9 cellular contexts compared by ENCODE assay signal in genomic region chr4:6372649-6373525, GRCh38.
DNase-seq lines count a peak whose midpoint lies in the region; ATAC-seq and TF ChIP-seq lines count a peak whose summit lies in the region.
"Had no signal": no experiment of that assay in that cellular context is flagged by ENCODE, and none has a peak within 500 bp of the region (broad histone marks: within the 10 kb centered on the region; RNA-seq: fewer than 3 reads in every experiment).

No MANE protein-coding gene starts in this region.

- H3K4me1 Mint-ChIP-seq in T-helper 2 cell treated with Interferon-gamma antibody and Interleukin-4, amounts not matched to agents 5 μg/mL and 100 μg/mL, for 36 hours (ENCODE audit: low read depth) = no peaks in the 10 kb centered on the region

- H3K27me3 ChIP-seq in BE2C = no peaks in the 10 kb centered on the region
- no peaks in the 10 kb centered on the region for H3K27me3 ChIP-seq in right cardiac atrium (ENCODE audit: control insufficient read depth, insufficient read depth)
- H3K27me3 ChIP-seq: neutrophil had no signal

- no peaks in the 10 kb centered on the region for H3K9me3 Mint-ChIP-seq in T-helper 2 cell treated with Interferon-gamma antibody and Interleukin-4, amounts not matched to agents 5 μg/mL and 100 μg/mL, for 36 hours

- H3K4me1 ChIP-seq in BE2C (no peaks in the 10 kb centered on the region), right cardiac atrium (ENCODE audit: control insufficient read depth, insufficient read depth, low read length) (no peaks in the 10 kb centered on the region)

- H3K27ac ChIP-seq in right cardiac atrium (ENCODE audit: low read length) = no peak overlapping the region
- H3K27ac ChIP-seq: neutrophil had no signal

- H3K4me3 ChIP-seq in BE2C (ENCODE audit: low read depth, low read length) (no peak overlapping the region), GM12865 (ENCODE audit: low read depth, low read length) (no peak overlapping the region), right cardiac atrium (ENCODE audit: low read length) (no peak overlapping the region)

- H3K27ac Mint-ChIP-seq in T-helper 2 cell treated with Interferon-gamma antibody and Interleukin-4, amounts not matched to agents 5 μg/mL and 100 μg/mL, for 36 hours = no peak overlapping the region

- H3K36me3 ChIP-seq in BE2C = no peaks in the 10 kb centered on the region
- H3K36me3 ChIP-seq: neutrophil had no signal

- TF ChIP-seq CTCF in BE2C (IDR thresholded peaks at IDR 0.05; ENCODE audit: low read depth, low read length) (no peak), GM12865 (IDR thresholded peaks at IDR 0.05; ENCODE audit: insufficient read depth, low read depth, low read length, missing control alignments) (no peak)

- 82% methylated on average over 14 of the region's 14 CpGs for WGBS in right cardiac atrium

- no peaks in the 10 kb centered on the region for H3K9me3 ChIP-seq in BE2C
- no peaks in the 10 kb centered on the region for H3K9me3 ChIP-seq in right cardiac atrium (ENCODE audit: control insufficient read depth, low read length)
- H3K9me3 ChIP-seq: neutrophil had no signal

- no peak overlapping the region for H3K4me3 Mint-ChIP-seq in T-helper 2 cell treated with Interferon-gamma antibody and Interleukin-4, amounts not matched to agents 5 μg/mL and 100 μg/mL, for 36 hours

- no peaks in the 10 kb centered on the region for H3K27me3 Mint-ChIP-seq in T-helper 2 cell treated with Interferon-gamma antibody and Interleukin-4, amounts not matched to agents 5 μg/mL and 100 μg/mL, for 36 hours (ENCODE audit: low read depth)

- intact Hi-C loops in right cardiac atrium (cut with DNase I) = no loop called here

- ATAC-seq in right cardiac atrium (peak; percentile 37 to 44), HG03571 (IDR thresholded peaks at IDR 0.05; ENCODE audit: unreplicated experiment) (no peak)

- no peaks in the 10 kb centered on the region for H3K36me3 Mint-ChIP-seq in T-helper 2 cell treated with Interferon-gamma antibody and Interleukin-4, amounts not matched to agents 5 μg/mL and 100 μg/mL, for 36 hours (ENCODE audit: low read depth)

- peak; percentile 63 for DNase-seq in BE2C
- DNase-seq in GM12865 (ENCODE audit: low read depth) = peak; percentile 46
- DNase-seq in HPDE6-E6E7 (ENCODE audit: extremely low spot score) = peak; percentile 68
- DNase-seq in T-helper 2 cell treated with Interferon-gamma antibody and Interleukin-4, amounts not matched to agents 5 μg/mL and 100 μg/mL, for 36 hours (ENCODE audit: low spot score) = peak; percentile 5
- peak in 2 of 3 donors; percentile 7 to 31 for DNase-seq in right cardiac atrium
- no peak for DNase-seq in T-helper 9 cell
- DNase-seq in activated gamma-delta T cell (lab: John Stamatoyannopoulos, UW) = no peak

Comparison
In these comparisons a context has a peak if more than half of its experiments do, and no peak if none do; other contexts are left out.
1. DNase-seq: peak in BE2C (single experiment), GM12865 (single experiment), HPDE6-E6E7 (single experiment), T-helper 2 cell treated with Interferon-gamma antibody and Interleukin-4, amounts not matched to agents 5 μg/mL and 100 μg/mL, for 36 hours (single experiment) and right cardiac atrium (2 of 3); none in T-helper 9 cell (single experiment) and activated gamma-delta T cell (single experiment).